In genomic region chr4:76717431-76717830, GRCh38 we compare ENCODE assay signal across 21 cellular contexts.
"Had no signal": no experiment of that assay in that cellular context is flagged by ENCODE, and none has a peak within 500 bp of the region (broad histone marks: within the 10 kb centered on the region; RNA-seq: fewer than 3 reads in every experiment).

No MANE protein-coding gene starts in this region.

- DNase-seq: activated CD4-positive, alpha-beta T cell treated with anti-CD3 and anti-CD28 coated beads, Interleukin-2, amount 50 U/mL, for 1 hour; activated CD8-positive, alpha-beta memory T cell treated with anti-CD3 and anti-CD28 coated beads for 24 hours; activated CD8-positive, alpha-beta memory T cell treated with anti-CD3 and anti-CD28 coated beads, Interleukin-2, amount 50 U/mL, for 48 hours; activated effector memory CD4-positive, alpha-beta T cell treated with Interleukin-2 at 50 U/mL for 16 hours; activated T-cell treated with anti-CD3 and anti-CD28 coated beads, Interleukin-2, amount 50 U/mL, for 48 hours; effector CD8-positive, alpha-beta T cell; esophagus squamous epithelium; nucleus accumbens; stimulated activated CD4-positive, alpha-beta T cell treated with anti-CD3 and anti-CD28 coated beads, Interleukin-12 subunit alpha, Interleukin-12 subunit beta, amount 100 ng/mL, for 4 hours; stimulated activated CD4-positive, alpha-beta T cell treated with anti-CD3 and anti-CD28 coated beads, Interleukin-1b, Interleukin-23, amount 100 ng/mL, for 48 hours; stimulated activated CD8-positive, alpha-beta memory T cell treated with anti-CD3 and anti-CD28 coated beads, Interleukin-4, amount 100 ng/mL, for 48 hours; stimulated activated naive CD4-positive, alpha-beta T cell; T-helper 1 cell; T-helper 9 cell; transverse colon had no signal

- H3K4me3 Mint-ChIP-seq: activated naive CD4-positive, alpha-beta T cell treated with anti-CD3 and anti-CD28 coated beads, Interleukin-2, amount 50 U/mL, for 24 hours; natural killer cell treated with Interleukin-12 subunit alpha and Interleukin-12 subunit beta and Interleukin-15 and Interleukin-18, amount 100 ng/mL, for 72 hours had no signal

- FAIRE-seq: bronchial epithelial cell, endothelial cell of umbilical vein had no signal

- H3K9me3 Mint-ChIP-seq: activated naive CD4-positive, alpha-beta T cell treated with anti-CD3 and anti-CD28 coated beads, Interleukin-2, amount 50 U/mL, for 24 hours; natural killer cell treated with Interleukin-12 subunit alpha and Interleukin-12 subunit beta and Interleukin-15 and Interleukin-18, amount 100 ng/mL, for 72 hours had no signal

- H3K36me3 Mint-ChIP-seq: activated naive CD4-positive, alpha-beta T cell treated with anti-CD3 and anti-CD28 coated beads, Interleukin-2, amount 50 U/mL, for 24 hours; natural killer cell treated with Interleukin-12 subunit alpha and Interleukin-12 subunit beta and Interleukin-15 and Interleukin-18, amount 100 ng/mL, for 72 hours had no signal

- H3K27ac ChIP-seq: vagina had no signal

- H3K4me1 ChIP-seq: vagina had no signal

- H3K27ac Mint-ChIP-seq: activated naive CD4-positive, alpha-beta T cell treated with anti-CD3 and anti-CD28 coated beads, Interleukin-2, amount 50 U/mL, for 24 hours; natural killer cell treated with Interleukin-12 subunit alpha and Interleukin-12 subunit beta and Interleukin-15 and Interleukin-18, amount 100 ng/mL, for 72 hours had no signal

- H3K4me3 ChIP-seq: esophagus squamous epithelium, transverse colon, vagina had no signal

- H3K27me3 ChIP-seq: esophagus squamous epithelium, transverse colon, vagina had no signal

- H3K36me3 ChIP-seq: esophagus squamous epithelium, vagina had no signal

- H3K9me3 ChIP-seq: esophagus squamous epithelium, transverse colon, vagina had no signal

- ATAC-seq: activated CD4-positive, CD25-positive, alpha-beta regulatory T cell treated with anti-CD3 and anti-CD28 coated beads, Interleukin-2, amount 50 U/mL, for 24 hours; natural killer cell treated with Interleukin-12 subunit alpha and Interleukin-12 subunit beta and Interleukin-15 and Interleukin-18, amount 100 ng/mL, for 72 hours had no signal
